In genomic region chr19:38877781-38878574, GRCh38 we compare ENCODE assay signal across 8 cellular contexts. TPM values are rescaled to one million over a fixed set of nuclear protein-coding genes. Genes with fewer than 3 reads are reported as not detected.
DNase-seq lines count a peak whose midpoint lies in the region; ATAC-seq lines count a peak whose summit lies in the region.

Gene RINL, minus strand, starts transcription at chr19:38878275. Its CDS starts 1,533 bp downstream, at chr19:38876742.

- H3K27me3 Mint-ChIP-seq in activated CD4-positive, alpha-beta T cell treated with anti-CD3 and anti-CD28 coated beads for 36 hours: no peaks in the 10 kb centered on the region

- H2BK5ac ChIP-seq in trophoblast cell (ENCODE audit: low read depth, low read length, poor library complexity): no peak within 1 kb of the TSS

- H2AFZ ChIP-seq in trophoblast cell (ENCODE audit: insufficient read depth, low read length, poor library complexity): peak within 1 kb of the TSS; percentile 50

- H4K91ac ChIP-seq in trophoblast cell (ENCODE audit: low read depth, low read length): no peak within 1 kb of the TSS

- no peaks in the 10 kb centered on the region for H3K79me2 ChIP-seq in trophoblast cell (ENCODE audit: control insufficient read depth, insufficient read depth, low read length, poor library complexity)

- no peak within 1 kb of the TSS for H3K18ac ChIP-seq in trophoblast cell (ENCODE audit: low read length)

- H3K36me3 ChIP-seq in endocrine pancreas (ENCODE audit: control insufficient read depth, insufficient read depth, low read length) (no peaks in the 10 kb centered on the region), trophoblast cell (ENCODE audit: control insufficient read depth in 1 of 2, insufficient read depth in 2 of 2, low read length in 2 of 2) (no peaks in the 10 kb centered on the region)

- CTCF ChIA-PET in activated CD4-positive, alpha-beta T cell treated with anti-CD3 and anti-CD28 coated beads for 36 hours (lab: Charles Lee): interaction anchor here (0.6 to 3.6 kb wide), 6 partner anchors 8 to 52 kb away, joined by 3 to 35 read pairs (median 4); no protein-coding TSS in a partner anchor

- H3K9me3 ChIP-seq in endocrine pancreas (ENCODE audit: control insufficient read depth, low read length) (no peaks in the 10 kb centered on the region), trophoblast cell (ENCODE audit: insufficient read depth, low read depth, low read length) (no peaks in the 10 kb centered on the region)

- ATAC-seq in activated CD4-positive, alpha-beta T cell treated with anti-CD3 and anti-CD28 coated beads for 36 hours: peak; percentile 93

- H3K27me3 ChIP-seq in endocrine pancreas (ENCODE audit: control insufficient read depth, insufficient read depth, low read length): no peaks in the 10 kb centered on the region
- H3K27me3 ChIP-seq in trophoblast cell (ENCODE audit: insufficient read depth, low read length): no peaks in the 10 kb centered on the region

- H2BK120ac ChIP-seq in trophoblast cell (ENCODE audit: insufficient read depth, low read length, poor library complexity): no peak within 1 kb of the TSS

- H3K4me3 ChIP-seq in endocrine pancreas (ENCODE audit: control insufficient read depth, insufficient read depth, low read length): no peak within 1 kb of the TSS
- no peak within 1 kb of the TSS for H3K4me3 ChIP-seq in trophoblast cell (ENCODE audit: low read depth, low read length)

- H3K36me3 Mint-ChIP-seq in activated CD4-positive, alpha-beta T cell treated with anti-CD3 and anti-CD28 coated beads for 36 hours (ENCODE audit: low read depth): peaks cover 16% of the 10 kb centered on the region

- H3K4me1 ChIP-seq in endocrine pancreas (ENCODE audit: control insufficient read depth, insufficient read depth, low read length) (no peaks in the 10 kb centered on the region), trophoblast cell (ENCODE audit: control insufficient read depth in 1 of 2, insufficient read depth in 2 of 2, low read length in 2 of 2) (no peaks in the 10 kb centered on the region)

- peak; percentile 78 for DNase-seq in activated gamma-delta T cell treated with Interleukin-2 at 50 U/mL for 16 hours
- no peak for DNase-seq in activated gamma-delta T cell (lab: John Stamatoyannopoulos, UW)
- peak; percentile 97 for DNase-seq in NCI-H2227 treated with DMSO at 0.1 percent for 48 hours (lab: John Stamatoyannopoulos, UW)
- DNase-seq in activated CD4-positive, alpha-beta T cell treated with anti-CD3 and anti-CD28 coated beads for 36 hours: peak; percentile 84
- no peak for DNase-seq in trophoblast cell
- no peak for DNase-seq in OCI-M2 (lab: John Stamatoyannopoulos, UW; ENCODE audit: unreplicated experiment)
- no peak for DNase-seq in midbrain (lab: John Stamatoyannopoulos, UW)

- no peak within 1 kb of the TSS for H4K12ac ChIP-seq in trophoblast cell (ENCODE audit: low read depth, low read length)

- H3K9ac ChIP-seq in endocrine pancreas (ENCODE audit: control insufficient read depth, insufficient read depth, low read length): peak within 1 kb of the TSS; percentile 54
- H3K9ac ChIP-seq in trophoblast cell (ENCODE audit: low read length): no peak within 1 kb of the TSS

- POLR2A ChIA-PET in activated CD4-positive, alpha-beta T cell treated with anti-CD3 and anti-CD28 coated beads for 36 hours (lab: Charles Lee): no interaction called here

- H3K23ac ChIP-seq in trophoblast cell (ENCODE audit: low read length): no peak within 1 kb of the TSS

- no CpG with 5 or more reads among the region's 11 CpGs for WGBS in trophoblast cell (ENCODE audit: extremely low coverage, insufficient coverage, insufficient read length)

- peak within 1 kb of the TSS; percentile 99 for H3K27ac Mint-ChIP-seq in activated CD4-positive, alpha-beta T cell treated with anti-CD3 and anti-CD28 coated beads for 36 hours

- H3K4ac ChIP-seq in trophoblast cell (ENCODE audit: low read depth, low read length): no peak within 1 kb of the TSS

- no peak within 1 kb of the TSS for H2BK12ac ChIP-seq in trophoblast cell (ENCODE audit: low read length)

- H3K27ac ChIP-seq in trophoblast cell (ENCODE audit: low read depth, low read length): no peak within 1 kb of the TSS

- peak within 1 kb of the TSS; percentile 59 for H4K8ac ChIP-seq in trophoblast cell (ENCODE audit: low read depth, low read length)

- intact Hi-C loops in activated CD4-positive, alpha-beta T cell treated with anti-CD3 and anti-CD28 coated beads for 36 hours (cut with DNase I, micrococcal nuclease): loop anchor here (1.0 kb wide), 4 partner anchors 8 to 52 kb away; partner anchors contain the start of genes MRPS12 (in 1 of the 2), NFKBIB (in 1 of the 2), SARS2 (in 1 of the 2) and SIRT2 (in 1 of the 2)

- H3K4me2 ChIP-seq in trophoblast cell (ENCODE audit: low read length): no peak within 1 kb of the TSS

- peak within 1 kb of the TSS; percentile 35 for H2AK5ac ChIP-seq in trophoblast cell (ENCODE audit: low read length)

- H3K14ac ChIP-seq in trophoblast cell (ENCODE audit: low read length): no peak within 1 kb of the TSS

- H3K79me1 ChIP-seq in trophoblast cell (ENCODE audit: low read length): no peaks in the 10 kb centered on the region

- peaks cover 27% of the 10 kb centered on the region for H3K4me1 Mint-ChIP-seq in activated CD4-positive, alpha-beta T cell treated with anti-CD3 and anti-CD28 coated beads for 36 hours

- H3K9me3 Mint-ChIP-seq in activated CD4-positive, alpha-beta T cell treated with anti-CD3 and anti-CD28 coated beads for 36 hours (ENCODE audit: low read depth): no peaks in the 10 kb centered on the region

- H3K4me3 Mint-ChIP-seq in activated CD4-positive, alpha-beta T cell treated with anti-CD3 and anti-CD28 coated beads for 36 hours: peak within 1 kb of the TSS; percentile 89

RNA-seq across cellular contexts. Expression of gene RINL, which starts in this region (rescaled TPM):
- 10 to 100 TPM; 85.8 to 90.3 TPM for total RNA-seq in activated CD4-positive, alpha-beta T cell treated with anti-CD3 and anti-CD28 coated beads for 36 hours
- 0.99 and 1.1 TPM in 2 replicates for polyA plus RNA-seq in trophoblast cell (2013)

Comparison
In these comparisons a context has a peak if more than half of its experiments do, and no peak if none do; other contexts are left out.
1. DNase-seq: peak in activated gamma-delta T cell treated with Interleukin-2 at 50 U/mL for 16 hours (single experiment), NCI-H2227 treated with DMSO at 0.1 percent for 48 hours (single experiment) and activated CD4-positive, alpha-beta T cell treated with anti-CD3 and anti-CD28 coated beads for 36 hours (single experiment); none in activated gamma-delta T cell (single experiment), trophoblast cell (0 of 2), OCI-M2 (single experiment) and midbrain (single experiment).